In genomic region chrX:20056704-20057103, GRCh38 we compare ENCODE assay signal across 12 cellular contexts.
DNase-seq lines count a peak whose midpoint lies in the region; ATAC-seq, FAIRE-seq and TF ChIP-seq lines count a peak whose summit lies in the region.
"Had no signal": no experiment of that assay in that cellular context is flagged by ENCODE, and none has a peak within 500 bp of the region (broad histone marks: within the 10 kb centered on the region; RNA-seq: fewer than 3 reads in every experiment).

No MANE protein-coding gene starts in this region.

- H3K27me3 ChIP-seq in Loucy (ENCODE audit: insufficient read depth, low read length, poor library complexity, severe bottlenecking) (no peaks in the 10 kb centered on the region), bronchial epithelial cell (ENCODE audit: control insufficient read depth, insufficient read depth, low read length) (no peaks in the 10 kb centered on the region)

- TF ChIP-seq CTCF in Loucy (conservative IDR thresholded peaks at IDR 0.05; ENCODE audit: low read length): no peak
- TF ChIP-seq CTCF in bronchial epithelial cell (IDR thresholded peaks at IDR 0.05; ENCODE audit: insufficient read depth, low read length, severe bottlenecking): no peak

- H3K4me3 ChIP-seq in Loucy (ENCODE audit: low read length, poor library complexity, severe bottlenecking) (no peak overlapping the region), bronchial epithelial cell (ENCODE audit: low read depth, low read length) (no peak overlapping the region)

- H3K27me3 Mint-ChIP-seq in activated CD4-positive, alpha-beta T cell treated with anti-CD3 and anti-CD28 coated beads, Interleukin-2, amount 10 ng/mL, durations not matched to agents 24 days and 14 days: peaks cover 6% of the 10 kb centered on the region

- peaks cover 4% of the 10 kb centered on the region for H3K4me1 Mint-ChIP-seq in activated CD4-positive, alpha-beta T cell treated with anti-CD3 and anti-CD28 coated beads, Interleukin-2, amount 10 ng/mL, durations not matched to agents 24 days and 14 days

- H3F3A ChIP-seq in Loucy (ENCODE audit: low read depth): peaks cover 1% of the 10 kb centered on the region; the same call in 1 of the 2 replicates

- intact Hi-C loops in activated CD4-positive, alpha-beta T cell treated with anti-CD3 and anti-CD28 coated beads, Interleukin-2, amount 10 ng/mL, durations not matched to agents 24 days and 14 days (cut with micrococcal nuclease): no loop called here

- H3K79me2 ChIP-seq in Loucy (ENCODE audit: insufficient read depth, low read length): no peaks in the 10 kb centered on the region

- no peaks in the 10 kb centered on the region for H3K9me3 ChIP-seq in Loucy (ENCODE audit: insufficient read depth, low read depth, low read length)

- peak; percentile 16 for DNase-seq in ACHN
- DNase-seq in bronchial epithelial cell (ENCODE audit: low read depth): peak; percentile 91
- no peak for DNase-seq in D341Med (ENCODE audit: low spot score)
- DNase-seq in activated CD4-positive, alpha-beta T cell treated with anti-CD3 and anti-CD28 coated beads, Interleukin-2, amount 10 ng/mL, durations not matched to agents 24 days and 14 days: no peak
- DNase-seq in pons (ENCODE audit: low spot score): no peak
- DNase-seq: glutamatergic neuron, midbrain, right cardiac atrium had no signal

- H3K9ac ChIP-seq in Loucy (ENCODE audit: low read depth, low read length, poor library complexity, severe bottlenecking): no peak overlapping the region

- no peak overlapping the region for H3K4me2 ChIP-seq in Loucy (ENCODE audit: low read depth, low read length, poor library complexity, severe bottlenecking)

- H2AFZ ChIP-seq in Loucy (ENCODE audit: low read length): peak overlapping the region; percentile 49; the same call in 1 of the 2 replicates

- H3K4me3 Mint-ChIP-seq in activated CD4-positive, alpha-beta T cell treated with anti-CD3 and anti-CD28 coated beads, Interleukin-2, amount 10 ng/mL, durations not matched to agents 24 days and 14 days: no peak overlapping the region

- H3K9me3 Mint-ChIP-seq in activated CD4-positive, alpha-beta T cell treated with anti-CD3 and anti-CD28 coated beads, Interleukin-2, amount 10 ng/mL, durations not matched to agents 24 days and 14 days: no peaks in the 10 kb centered on the region
- H3K9me3 Mint-ChIP-seq: activated naive CD4-positive, alpha-beta T cell treated with anti-CD3 and anti-CD28 coated beads, Interleukin-2, amount 50 U/mL, for 72 hours had no signal

- in situ Hi-C loops in ACHN (cut with HindIII; ENCODE audit: low pct_ligation_motif_present, low pct_unique_long_range_greater_than_20kb, low sequenced_read_pairs): no loop called here

- H3K4me1 ChIP-seq in Loucy (ENCODE audit: insufficient read depth, low read length, poor library complexity, severe bottlenecking): peaks cover 52% of the 10 kb centered on the region

- H3K9me2 ChIP-seq in Loucy (replicated peaks; ENCODE audit: low read depth, low read length): no peaks in the 10 kb centered on the region

- no peak for FAIRE-seq in bronchial epithelial cell (lab: Jason Lieb, UNC)

- H3K36me3 Mint-ChIP-seq in activated CD4-positive, alpha-beta T cell treated with anti-CD3 and anti-CD28 coated beads, Interleukin-2, amount 10 ng/mL, durations not matched to agents 24 days and 14 days (ENCODE audit: low read depth): no peaks in the 10 kb centered on the region
- H3K36me3 Mint-ChIP-seq: activated naive CD4-positive, alpha-beta T cell treated with anti-CD3 and anti-CD28 coated beads, Interleukin-2, amount 50 U/mL, for 72 hours had no signal

- ATAC-seq in GM18870 (IDR thresholded peaks at IDR 0.05; ENCODE audit: unreplicated experiment) (peak; percentile 63), GM21515 (IDR thresholded peaks at IDR 0.05; ENCODE audit: unreplicated experiment) (no peak)
- ATAC-seq: right cardiac atrium had no signal

- H3K36me3 ChIP-seq in Loucy (ENCODE audit: insufficient read depth, low read length) (no peaks in the 10 kb centered on the region), bronchial epithelial cell (ENCODE audit: control insufficient read depth, insufficient read depth, low read length) (no peaks in the 10 kb centered on the region)

- H3K27ac Mint-ChIP-seq in activated CD4-positive, alpha-beta T cell treated with anti-CD3 and anti-CD28 coated beads, Interleukin-2, amount 10 ng/mL, durations not matched to agents 24 days and 14 days: no peak overlapping the region
- H3K27ac Mint-ChIP-seq: activated naive CD4-positive, alpha-beta T cell treated with anti-CD3 and anti-CD28 coated beads, Interleukin-2, amount 50 U/mL, for 72 hours had no signal

- H4K20me1 ChIP-seq in Loucy (ENCODE audit: insufficient read depth, low read length, poor library complexity, severe bottlenecking): no peaks in the 10 kb centered on the region

Comparison
In these comparisons a context has a peak if more than half of its experiments do, and no peak if none do; other contexts are left out.
1. DNase-seq: peak in ACHN (single experiment) and bronchial epithelial cell (single experiment); none in D341Med (single experiment), activated CD4-positive, alpha-beta T cell treated with anti-CD3 and anti-CD28 coated beads, Interleukin-2, amount 10 ng/mL, durations not matched to agents 24 days and 14 days (single experiment) and pons (single experiment).